In the genomic region with DNA sequence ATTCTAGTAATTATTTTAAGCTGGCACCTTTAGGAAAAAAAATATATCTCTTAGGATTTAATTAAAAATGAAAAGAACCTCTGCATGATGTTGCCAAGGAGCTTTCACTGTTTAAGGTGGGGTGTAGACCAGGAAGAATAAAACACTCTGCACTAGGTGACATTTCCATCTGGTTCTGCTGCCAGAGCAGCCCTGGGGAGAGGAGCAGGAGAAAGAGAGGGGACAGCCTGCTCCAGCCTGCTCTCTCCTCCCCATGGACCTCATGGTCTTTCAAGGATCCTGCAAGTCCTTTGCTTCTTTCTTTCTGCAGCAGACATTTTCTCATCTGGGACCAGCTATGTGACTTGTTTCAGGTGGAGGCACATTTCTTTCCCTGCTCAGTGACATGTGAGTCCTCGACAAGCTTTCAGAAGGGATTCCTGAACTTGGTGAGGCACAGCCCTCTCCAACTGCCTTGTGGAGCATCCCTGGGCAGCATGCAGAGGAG, we compare ENCODE assay signal across 17 cellular contexts. TPM values are rescaled to one million over a fixed set of nuclear protein-coding genes. Genes with fewer than 3 reads are reported as not detected.
A peak's percentile ranks its signal among the peaks of the same experiment; 100 is the strongest.
DNase-seq lines count a peak whose midpoint lies in the region; ATAC-seq lines count a peak whose summit lies in the region.
"Had no signal": no experiment of that assay in that cellular context is flagged by ENCODE, and none has a peak within 500 bp of the region (broad histone marks: within the 10 kb centered on the region; RNA-seq: fewer than 3 reads in every experiment).

No MANE protein-coding gene starts in this region.

- peaks cover 43% of the 10 kb centered on the region for H3K27me3 Mint-ChIP-seq in T-helper 17 cell

- ATAC-seq in T-helper 17 cell (no peak), GM19351 (IDR thresholded peaks at IDR 0.05; ENCODE audit: unreplicated experiment) (no peak), HG03439 (IDR thresholded peaks at IDR 0.05; ENCODE audit: unreplicated experiment) (no peak)
- ATAC-seq: GM12878 had no signal

- H3K4me1 Mint-ChIP-seq in T-helper 17 cell, result no peaks in the 10 kb centered on the region

- peaks cover 2% of the 10 kb centered on the region for H3K36me3 Mint-ChIP-seq in T-helper 17 cell (ENCODE audit: low read depth)
- H3K36me3 Mint-ChIP-seq: CD14-positive monocyte had no signal

- no peak overlapping the region for H3K4me3 Mint-ChIP-seq in T-helper 17 cell
- H3K4me3 Mint-ChIP-seq: CD14-positive monocyte had no signal

- no peak overlapping the region for H3K27ac Mint-ChIP-seq in T-helper 17 cell
- H3K27ac Mint-ChIP-seq: CD14-positive monocyte had no signal

- DNase-seq in G401 (ENCODE audit: low spot score) (peak; percentile 51), epithelial cell of prostate (ENCODE audit: low read depth, low spot score) (no peak), substantia nigra (lab: John Stamatoyannopoulos, UW) (no peak), T-helper 17 cell (no peak)
- no peak for DNase-seq in stimulated activated CD8-positive, alpha-beta memory T cell treated with anti-CD3 and anti-CD28 coated beads, Interleukin-4, amount 100 ng/mL, for 48 hours
- DNase-seq: COR-L47, DMS53, MV-4-11, NCI-H1417 treated with DMSO at 0.1 percent for 48 hours, NCI-H2029, NCI-H2171 treated with DMSO at 0.1 percent for 48 hours, NCI-H510A had no signal

- H3K9me3 ChIP-seq in T-helper 17 cell (ENCODE audit: control insufficient read depth, low read length, poor library complexity, severe bottlenecking), result no peaks in the 10 kb centered on the region

- H3K27ac ChIP-seq in angular gyrus (ENCODE audit: low read depth, low read length) (peak overlapping the region; percentile 26), epithelial cell of prostate (peak overlapping the region; percentile 54), substantia nigra (ENCODE audit: low read depth, low read length, poor library complexity, severe bottlenecking) (peak overlapping the region; percentile 76)

- in situ Hi-C loops in G401 (cut with HindIII; ENCODE audit: low sequenced_read_pairs), result no loop called here

RNA-seq across cellular contexts. Expression of gene SSPN, which starts 45.0 kb away (rescaled TPM):
- total RNA-seq in G401 (2014; rRNA removed; shearing (Covaris generic)), result 1.7 and 2.9 TPM in 2 replicates
- total RNA-seq in T-helper 17 cell, result 1 to 10 TPM in 1 of 2 donors, not detected in 1; 1.7 TPM

Comparison
In these comparisons a context has a peak if more than half of its experiments do, and no peak if none do; other contexts are left out.
1. H3K27ac ChIP-seq: peak in every context shown above with its lines; median percentile 76 in substantia nigra; 54 in epithelial cell of prostate; 26 in angular gyrus.